8 cellular contexts compared by ENCODE assay signal in genomic region chr7:2717293-2717904, GRCh38. TPM values are rescaled to one million over a fixed set of nuclear protein-coding genes. Genes with fewer than 3 reads are reported as not detected.
A peak's percentile ranks its signal among the peaks of the same experiment; 100 is the strongest.
DNase-seq lines count a peak whose midpoint lies in the region; TF ChIP-seq lines count a peak whose summit lies in the region.

No MANE protein-coding gene starts in this region.

- H3K79me1 ChIP-seq in H9 (ENCODE audit: insufficient read depth, low read depth, low read length, poor library complexity, severe bottlenecking) (no peaks in the 10 kb centered on the region), mesendoderm (ENCODE audit: low read length) (no peaks in the 10 kb centered on the region)

- H3K27ac Mint-ChIP-seq in endothelial cell (ENCODE audit: unreplicated experiment) (peak overlapping the region; percentile 24), H9 (peak overlapping the region in 1 of 3 experiments; percentile 77; a peak in 2 of 7 replicates)

- DNase-seq in DMS79 treated with DMSO at 0.1 percent for 48 hours (lab: John Stamatoyannopoulos, UW) (peak; percentile 11), NCI-H526 treated with DMSO at 0.1 percent for 48 hours (lab: John Stamatoyannopoulos, UW) (peak; percentile 20), endothelial cell (ENCODE audit: low spot score) (no peak), osteoblast (ENCODE audit: insufficient read length, low spot score, missing footprints) (peak; percentile 85), H9 (no peak), D341Med (ENCODE audit: low spot score) (no peak), NCI-H2171 treated with DMSO at 0.1 percent for 48 hours (lab: John Stamatoyannopoulos, UW) (no peak), mesendoderm (no peak)

- no peaks in the 10 kb centered on the region for H3K27me3 ChIP-seq in osteoblast (ENCODE audit: insufficient read depth, low read length)
- no peaks in the 10 kb centered on the region for H3K27me3 ChIP-seq in H9 (ENCODE audit: insufficient read depth, low read length)
- no peaks in the 10 kb centered on the region for H3K27me3 ChIP-seq in mesendoderm (ENCODE audit: insufficient read depth, low read length, poor library complexity)

- H3K9ac ChIP-seq in H9 (ENCODE audit: extremely low read depth, insufficient read length, low read length), result no peak overlapping the region
- H3K9ac ChIP-seq in mesendoderm (ENCODE audit: low read length), result no peak overlapping the region

- H3K79me2 ChIP-seq in osteoblast (ENCODE audit: insufficient read depth, low read length) (no peaks in the 10 kb centered on the region), H9 (ENCODE audit: insufficient read depth, low read length) (no peaks in the 10 kb centered on the region), mesendoderm (ENCODE audit: control insufficient read depth, insufficient read depth, low read length) (no peaks in the 10 kb centered on the region)

- H3K9me3 ChIP-seq in osteoblast (ENCODE audit: low read depth, low read length) (no peaks in the 10 kb centered on the region), H9 (ENCODE audit: control insufficient read depth, low read depth, low read length) (no peaks in the 10 kb centered on the region)

- no peaks in the 10 kb centered on the region for H3K23me2 ChIP-seq in H9 (ENCODE audit: insufficient read length, low read depth, low read length, poor library complexity, severe bottlenecking)

- H3K4me1 Mint-ChIP-seq in endothelial cell (ENCODE audit: unreplicated experiment) (peaks cover 17% of the 10 kb centered on the region), H9 (peaks cover 3 to 14% of the 10 kb centered on the region in 2 experiments; a peak in 3 of 4 replicates)

- no peaks in the 10 kb centered on the region for H4K20me1 ChIP-seq in osteoblast (ENCODE audit: insufficient read depth, low read length)
- H4K20me1 ChIP-seq in H9 (ENCODE audit: control insufficient read depth, insufficient read depth, insufficient read length), result no peaks in the 10 kb centered on the region

- H3K27ac ChIP-seq in osteoblast (ENCODE audit: low read depth, low read length) (no peak overlapping the region), H9 (ENCODE audit: insufficient read length, low read depth, low read length) (no peak overlapping the region), mesendoderm (ENCODE audit: low read depth, low read length) (no peak overlapping the region)

- H2BK15ac ChIP-seq in H9 (ENCODE audit: low read depth, low read length) (no peak overlapping the region), mesendoderm (replicated peaks; ENCODE audit: low read depth) (no peak overlapping the region)

- TF ChIP-seq CTCF in endothelial cell (IDR thresholded peaks at IDR 0.05; ENCODE audit: unreplicated experiment) (no peak), osteoblast (IDR thresholded peaks at IDR 0.05; ENCODE audit: extremely low read depth, low read depth, low read length) (no peak), H9 (conservative IDR thresholded peaks at IDR 0.05) (no peak)

- H3K36me3 ChIP-seq in osteoblast (ENCODE audit: insufficient read depth, low read length) (peaks cover 3% of the 10 kb centered on the region), mesendoderm (ENCODE audit: control insufficient read depth, insufficient read depth, low read length) (peaks cover 2% of the 10 kb centered on the region)

- H2AFZ ChIP-seq in osteoblast (ENCODE audit: low read length) (no peak overlapping the region), H9 (ENCODE audit: low read length) (no peak overlapping the region)

- no CpG with 5 or more reads among the region's 27 CpGs for WGBS in H9 (ENCODE audit: extremely low coverage, insufficient read length, low lambda C conversion rate)
- WGBS in mesendoderm (ENCODE audit: extremely low coverage, insufficient coverage, low lambda C conversion rate), result no CpG with 5 or more reads among the region's 27 CpGs

- H4K8ac ChIP-seq in H9 (replicated peaks; ENCODE audit: insufficient read length, low read depth, low read length) (no peak overlapping the region), mesendoderm (ENCODE audit: low read depth, low read length) (no peak overlapping the region)

- H3K4me1 ChIP-seq in osteoblast (ENCODE audit: insufficient read depth, low read length) (no peaks in the 10 kb centered on the region), H9 (ENCODE audit: insufficient read depth, low read length) (no peaks in the 10 kb centered on the region), mesendoderm (ENCODE audit: control insufficient read depth, low read depth, low read length) (no peaks in the 10 kb centered on the region)

- peaks cover 8% of the 10 kb centered on the region for H3K27me3 Mint-ChIP-seq in endothelial cell (ENCODE audit: unreplicated experiment)
- H3K27me3 Mint-ChIP-seq in H9 (ENCODE audit: low read depth), result no peaks in the 10 kb centered on the region

- no peak overlapping the region for H3K56ac ChIP-seq in H9 (ENCODE audit: insufficient read length, low read depth, low read length)
- H3K56ac ChIP-seq in mesendoderm (ENCODE audit: low read length), result no peak overlapping the region

- H2BK120ac ChIP-seq in H9 (ENCODE audit: low read depth, low read length, poor library complexity, severe bottlenecking) (no peak overlapping the region), mesendoderm (ENCODE audit: low read depth, low read length) (no peak overlapping the region)

- H3K4me3 Mint-ChIP-seq in endothelial cell (ENCODE audit: unreplicated experiment) (no peak overlapping the region), H9 (no peak overlapping the region)

- H4K5ac ChIP-seq in H9 (ENCODE audit: insufficient read length, low read depth, low read length) (no peak overlapping the region), mesendoderm (ENCODE audit: low read length) (no peak overlapping the region)

- H2BK12ac ChIP-seq in H9 (ENCODE audit: insufficient read length, low read depth, low read length), result no peak overlapping the region

- H3K4me2 ChIP-seq in osteoblast (ENCODE audit: insufficient read depth, low read length) (no peak overlapping the region), H9 (ENCODE audit: insufficient read depth, insufficient read length, low read length) (no peak overlapping the region), mesendoderm (ENCODE audit: low read length) (no peak overlapping the region)

- H3K9me3 Mint-ChIP-seq in endothelial cell (ENCODE audit: unreplicated experiment), result no peaks in the 10 kb centered on the region
- H3K9me3 Mint-ChIP-seq in H9, result no peaks in the 10 kb centered on the region

- H4K91ac ChIP-seq in H9 (ENCODE audit: insufficient read length, low read depth, low read length), result no peak overlapping the region

- H2BK20ac ChIP-seq in H9 (ENCODE audit: low read depth, low read length, poor library complexity, severe bottlenecking), result no peak overlapping the region

- H3K18ac ChIP-seq in H9 (ENCODE audit: insufficient read length, low read depth, low read length) (no peak overlapping the region), mesendoderm (ENCODE audit: low read length) (no peak overlapping the region)

- H2BK5ac ChIP-seq in H9 (ENCODE audit: insufficient read length, low read length) (no peak overlapping the region), mesendoderm (ENCODE audit: low read length) (no peak overlapping the region)

- H3K23ac ChIP-seq in H9 (ENCODE audit: insufficient read length, low read depth, low read length), result no peak overlapping the region
- H3K23ac ChIP-seq in mesendoderm (ENCODE audit: low read length), result no peak overlapping the region

- peaks cover 41% of the 10 kb centered on the region for H3K36me3 Mint-ChIP-seq in endothelial cell (ENCODE audit: low read depth, unreplicated experiment)
- H3K36me3 Mint-ChIP-seq in H9 (ENCODE audit: insufficient read depth in 1 of 3, low read depth in 3 of 3), result peaks cover 21 to 51% (median 48%) of the 10 kb centered on the region in 3 experiments

- no peak overlapping the region for H3K4ac ChIP-seq in H9 (ENCODE audit: low read depth, low read length)
- no peak overlapping the region for H3K4ac ChIP-seq in mesendoderm (ENCODE audit: low read depth, low read length)

- no peak overlapping the region for H3K4me3 ChIP-seq in osteoblast (ENCODE audit: insufficient read depth, low read length)
- no peak overlapping the region for H3K4me3 ChIP-seq in mesendoderm (ENCODE audit: low read length)

- no peak overlapping the region for H2AK5ac ChIP-seq in H9 (ENCODE audit: insufficient read length, low read length)
- H2AK5ac ChIP-seq in mesendoderm (ENCODE audit: low read length), result no peak overlapping the region

- no peak overlapping the region for H3K14ac ChIP-seq in H9 (ENCODE audit: insufficient read depth, low read length)

- no peak overlapping the region for H3T11ph ChIP-seq in H9 (ENCODE audit: low read length)

RNA-seq across cellular contexts. Expression of gene AMZ1, which starts 29.4 kb away (rescaled TPM):
- total RNA-seq in endothelial cell (ENCODE audit: unreplicated experiment) (0.05 TPM), osteoblast (2.1 and 2.5 TPM in 2 replicates), H9 (2021) (0.74 and 0.90 TPM in 2 replicates)
- polyA plus RNA-seq in mesendoderm (2013, experiment 1 of 2), result 0.28 TPM
- polyA plus RNA-seq in mesendoderm (2013, experiment 2 of 2), result 0.34 TPM

Comparison
In these comparisons a context has a peak if more than half of its experiments do, and no peak if none do; other contexts are left out.
1. DNase-seq: peak in DMS79 treated with DMSO at 0.1 percent for 48 hours (single experiment), NCI-H526 treated with DMSO at 0.1 percent for 48 hours (single experiment) and osteoblast (single experiment); none in endothelial cell (single experiment), H9 (single experiment), D341Med (single experiment), NCI-H2171 treated with DMSO at 0.1 percent for 48 hours (single experiment) and mesendoderm (single experiment).